In genomic region chr6:15505463-15505918, GRCh38 we compare ENCODE assay signal across 1 cellular context.
TF ChIP-seq lines count a peak whose summit lies in the region.

No MANE protein-coding gene starts in this region.

TF ChIP-seq in H1, 55 proteins besides CTCF, POLR2A, EP300 and RAD21 (continued from another document):
- no peak for TF ChIP-seq ATF2 (IDR thresholded peaks at IDR 0.05; ENCODE audit: low read length)
- TF ChIP-seq SP4 (IDR thresholded peaks at IDR 0.05; ENCODE audit: low read length), result no peak
- no peak for TF ChIP-seq TEAD4 (IDR thresholded peaks at IDR 0.05; ENCODE audit: low read depth, low read length)
- no peak for TF ChIP-seq GTF2F1 (IDR thresholded peaks at IDR 0.05; ENCODE audit: borderline replicate concordance, low read depth, low read length)
- no peak for TF ChIP-seq SIRT6 (IDR thresholded peaks at IDR 0.05; ENCODE audit: low read length)
